ENCODE assay signal across 11 cellular contexts in the genomic region with DNA sequence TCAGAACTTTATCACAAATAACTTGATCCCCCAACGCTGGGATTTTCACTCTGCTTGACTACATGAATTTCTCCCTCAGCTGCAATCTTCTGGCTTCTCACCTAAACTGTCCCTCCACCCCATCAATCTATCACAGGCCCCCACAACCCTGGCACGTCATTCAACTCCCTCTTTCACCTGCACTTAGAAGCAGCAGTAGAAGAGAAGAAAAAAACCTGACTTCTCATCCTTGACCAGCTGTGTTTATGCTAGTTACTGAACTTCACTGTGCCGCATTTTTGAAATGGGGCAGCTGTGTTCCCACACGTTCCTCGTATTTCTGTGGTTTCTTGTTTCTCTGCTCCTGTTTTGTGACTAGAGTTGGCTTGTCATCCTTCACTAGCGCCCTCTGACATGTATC. TPM values are rescaled to one million over a fixed set of nuclear protein-coding genes. Genes with fewer than 3 reads are reported as not detected.
DNase-seq lines count a peak whose midpoint lies in the region; ATAC-seq and TF ChIP-seq lines count a peak whose summit lies in the region.
"Had no signal": no experiment of that assay in that cellular context is flagged by ENCODE, and none has a peak within 500 bp of the region (broad histone marks: within the 10 kb centered on the region; RNA-seq: fewer than 3 reads in every experiment).

No MANE protein-coding gene starts in this region.

- no peak overlapping the region for H3K4me3 ChIP-seq in BJ (ENCODE audit: low read depth, low read length)
- no peak overlapping the region for H3K4me3 ChIP-seq in MM.1S (ENCODE audit: low read length)
- no peak overlapping the region for H3K4me3 ChIP-seq in gastroesophageal sphincter
- H3K4me3 ChIP-seq: coronary artery had no signal

- H3K79me2 ChIP-seq in MM.1S (ENCODE audit: low read length) = no peaks in the 10 kb centered on the region

- H3K27ac ChIP-seq in MM.1S (ENCODE audit: low read length) (peak overlapping the region; percentile 74; the same call in 1 of the 2 replicates), gastroesophageal sphincter (peak overlapping the region in 3 of 4 donors; percentile 11 to 42 (median 11))
- H3K27ac ChIP-seq: coronary artery had no signal

- H4K20me1 ChIP-seq in MM.1S (ENCODE audit: insufficient read depth, low read length) = no peaks in the 10 kb centered on the region

- no peak overlapping the region for H2AFZ ChIP-seq in MM.1S (ENCODE audit: low read length)

- TF ChIP-seq EP300 in gastroesophageal sphincter (IDR thresholded peaks at IDR 0.05) = no peak

- H3K4me2 ChIP-seq in MM.1S (ENCODE audit: low read depth, low read length) = peak overlapping the region; percentile 41

- H3K9me3 ChIP-seq in MM.1S (replicated peaks; ENCODE audit: insufficient read depth, low read length) = no peaks in the 10 kb centered on the region
- H3K9me3 ChIP-seq in gastroesophageal sphincter = no peaks in the 10 kb centered on the region

- DNase-seq in BJ (ENCODE audit: low read depth) (peak; percentile 35), MM.1S (peak; percentile 72), RKO (ENCODE audit: low spot score) (no peak), 8988T (no peak), T-helper 1 cell (no peak)
- DNase-seq: activated CD4-positive, alpha-beta memory T cell treated with anti-CD3 and anti-CD28 coated beads for 36 hours; NCI-H526 treated with DMSO at 0.1 percent for 48 hours had no signal

- ATAC-seq in GM21447 (IDR thresholded peaks at IDR 0.05; ENCODE audit: unreplicated experiment) (peak; percentile 72), gastroesophageal sphincter (no peak), HG03457 (IDR thresholded peaks at IDR 0.05; ENCODE audit: unreplicated experiment) (no peak)

- CTCF ChIA-PET in BJ (lab: Yijun Ruan, JAX) = interaction anchor here (0.8 to 1.2 kb wide), 3 partner anchors 9 to 167 kb away, joined by 3 to 4 read pairs (median 3); no protein-coding TSS in a partner anchor

- TF ChIP-seq CTCF in BJ (IDR thresholded peaks at IDR 0.05; ENCODE audit: insufficient read depth, low read depth, low read length) (no peak), MM.1S (IDR thresholded peaks at IDR 0.05; ENCODE audit: low read length) (no peak), gastroesophageal sphincter (IDR thresholded peaks at IDR 0.05) (no peak)

- no peak for TF ChIP-seq POLR2A in gastroesophageal sphincter (IDR thresholded peaks at IDR 0.05)

- H3K9ac ChIP-seq in MM.1S (ENCODE audit: low read length) = no peak overlapping the region; the same call in 1 of the 2 replicates

- H3K27me3 ChIP-seq in BJ (ENCODE audit: control insufficient read depth, insufficient read depth, low read length) (no peaks in the 10 kb centered on the region), MM.1S (replicated peaks; ENCODE audit: insufficient read depth, low read length) (no peaks in the 10 kb centered on the region), gastroesophageal sphincter (no peaks in the 10 kb centered on the region)

- H3K36me3 ChIP-seq in BJ (ENCODE audit: control insufficient read depth, insufficient read depth, low read length) (no peaks in the 10 kb centered on the region), MM.1S (replicated peaks; ENCODE audit: insufficient read depth, low read length) (no peaks in the 10 kb centered on the region), gastroesophageal sphincter (no peaks in the 10 kb centered on the region)

- 15 to 23% methylated on average over 6 of the region's 6 CpGs for WGBS in gastroesophageal sphincter (ENCODE audit: low coverage in 1 of 2), 2 donors

- POLR2A ChIA-PET in BJ (lab: Charles Lee) = interaction anchor here (0.6 kb wide), 2 partner anchors 9 to 902 kb away, joined by 4 to 6 read pairs; no protein-coding TSS in a partner anchor

- peaks cover 8% of the 10 kb centered on the region for H3F3A ChIP-seq in MM.1S (ENCODE audit: insufficient read depth, low read length)

- H3K4me1 ChIP-seq in MM.1S (ENCODE audit: low read length) (peaks cover 22% of the 10 kb centered on the region), gastroesophageal sphincter (peaks cover 0 to 15% (median 0%) of the 10 kb centered on the region in 3 donors)

- H3K9me2 ChIP-seq in MM.1S (replicated peaks; ENCODE audit: insufficient read depth, low read length) = no peaks in the 10 kb centered on the region

RNA-seq across cellular contexts. Expression of gene ITPR2, which starts 35.0 kb away (rescaled TPM):
- 3.5 and 6.1 TPM in 2 replicates for polyA plus RNA-seq in BJ (2011; rRNA removed)
- 10.9 and 13.6 TPM in 2 replicates for polyA minus RNA-seq in BJ (2011; rRNA and poly(A)+ RNA removed)
- total RNA-seq in gastroesophageal sphincter = 10 to 100 TPM; 30.8 to 63.0 (median 44.4) TPM

Comparison
In these comparisons a context has a peak if more than half of its experiments do, and no peak if none do; other contexts are left out.
1. DNase-seq: peak in BJ (single experiment) and MM.1S (single experiment); none in RKO (single experiment), 8988T (single experiment) and T-helper 1 cell (0 of 5).